Comparison of ENCODE assay signal across 1 cellular context in the genomic region with DNA sequence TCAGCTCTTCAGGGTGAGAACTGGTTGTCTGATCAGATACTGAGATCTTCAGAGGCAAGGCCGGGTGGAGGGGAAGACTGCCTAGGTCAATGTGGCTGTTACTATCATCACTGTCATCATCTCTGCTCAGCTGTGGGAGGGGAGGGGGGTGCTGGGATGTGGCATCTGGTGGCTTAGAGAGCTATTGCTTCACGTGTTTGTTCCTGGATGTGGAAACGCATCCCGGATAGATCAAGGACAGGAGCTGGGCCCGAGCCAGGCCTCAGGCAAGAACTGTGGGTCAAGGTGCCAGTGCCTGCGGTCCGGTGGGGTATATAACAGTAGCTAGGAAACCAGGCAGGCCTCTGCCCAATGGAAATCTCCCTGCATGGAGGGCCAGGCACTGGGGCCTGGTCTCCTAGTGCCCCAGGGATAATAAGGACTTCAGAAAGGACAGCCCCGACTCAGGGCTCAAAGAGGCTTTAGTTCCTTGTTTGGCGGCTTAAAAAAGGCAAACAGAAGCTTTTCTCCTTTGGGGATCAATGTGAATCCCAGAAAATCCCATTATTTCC.
TF ChIP-seq lines count a peak whose summit lies in the region.

No MANE protein-coding gene starts in this region.

TF ChIP-seq in HepG2, 621 proteins besides CTCF, POLR2A, EP300 and RAD21 (continued from another document and continues in another):
- 0 out of 2 replicates have a peak, but pooled peaks have one; percentile 27 for TF ChIP-seq HOMEZ (CRISPR knock-in tag; IDR thresholded peaks at IDR 0.05; ENCODE audit: low read depth)
- TF ChIP-seq ZNF256 (CRISPR knock-in tag; conservative IDR thresholded peaks at IDR 0.05), result no peak
- peak; percentile 52; the same call in 1 of the 2 replicates for TF ChIP-seq SOX13 (IDR thresholded peaks at IDR 0.05)
- peak in 1 of 2 experiments; percentile 77; a peak in 2 of 4 replicates for TF ChIP-seq SOX13 (CRISPR knock-in tag; conservative IDR thresholded peaks at IDR 0.05 in 1 of 2, IDR thresholded peaks at IDR 0.05 in 1 of 2)
- TF ChIP-seq ZNF792 (CRISPR knock-in tag; IDR thresholded peaks at IDR 0.05), result peak; percentile 60; the same call in 1 of the 2 replicates
- TF ChIP-seq ZFP36L2 (CRISPR knock-in tag; IDR thresholded peaks at IDR 0.05), result no peak
- no peak for TF ChIP-seq FOXA1 (IDR thresholded peaks at IDR 0.05)
- TF ChIP-seq FOXA1 (CRISPR knock-in tag; IDR thresholded peaks at IDR 0.05), result peak; percentile 94
- no peak for TF ChIP-seq ZFP1 (CRISPR knock-in tag; IDR thresholded peaks at IDR 0.05)
- TF ChIP-seq, protein P1, sequence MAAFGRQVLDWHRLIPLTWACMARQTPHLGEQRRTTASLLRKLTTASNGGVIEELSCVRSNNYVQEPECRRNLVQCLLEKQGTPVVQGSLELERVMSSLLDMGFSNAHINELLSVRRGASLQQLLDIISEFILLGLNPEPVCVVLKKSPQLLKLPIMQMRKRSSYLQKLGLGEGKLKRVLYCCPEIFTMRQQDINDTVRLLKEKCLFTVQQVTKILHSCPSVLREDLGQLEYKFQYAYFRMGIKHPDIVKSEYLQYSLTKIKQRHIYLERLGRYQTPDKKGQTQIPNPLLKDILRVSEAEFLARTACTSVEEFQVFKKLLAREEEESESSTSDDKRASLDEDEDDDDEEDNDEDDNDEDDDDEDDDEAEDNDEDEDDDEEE (CRISPR knock-in tag; IDR thresholded peaks at IDR 0.05), result no peak
- peak; percentile 87 for TF ChIP-seq HMG20A (CRISPR knock-in tag; IDR thresholded peaks at IDR 0.05; ENCODE audit: borderline replicate concordance)
- TF ChIP-seq MAZ (IDR thresholded peaks at IDR 0.05; ENCODE audit: borderline replicate concordance, low read depth, low read length), result peak; percentile 86
- peak; percentile 58; the same call in 1 of the 2 replicates for TF ChIP-seq MAZ (CRISPR knock-in tag; IDR thresholded peaks at IDR 0.05; ENCODE audit: low read depth)
- TF ChIP-seq, protein P2, sequence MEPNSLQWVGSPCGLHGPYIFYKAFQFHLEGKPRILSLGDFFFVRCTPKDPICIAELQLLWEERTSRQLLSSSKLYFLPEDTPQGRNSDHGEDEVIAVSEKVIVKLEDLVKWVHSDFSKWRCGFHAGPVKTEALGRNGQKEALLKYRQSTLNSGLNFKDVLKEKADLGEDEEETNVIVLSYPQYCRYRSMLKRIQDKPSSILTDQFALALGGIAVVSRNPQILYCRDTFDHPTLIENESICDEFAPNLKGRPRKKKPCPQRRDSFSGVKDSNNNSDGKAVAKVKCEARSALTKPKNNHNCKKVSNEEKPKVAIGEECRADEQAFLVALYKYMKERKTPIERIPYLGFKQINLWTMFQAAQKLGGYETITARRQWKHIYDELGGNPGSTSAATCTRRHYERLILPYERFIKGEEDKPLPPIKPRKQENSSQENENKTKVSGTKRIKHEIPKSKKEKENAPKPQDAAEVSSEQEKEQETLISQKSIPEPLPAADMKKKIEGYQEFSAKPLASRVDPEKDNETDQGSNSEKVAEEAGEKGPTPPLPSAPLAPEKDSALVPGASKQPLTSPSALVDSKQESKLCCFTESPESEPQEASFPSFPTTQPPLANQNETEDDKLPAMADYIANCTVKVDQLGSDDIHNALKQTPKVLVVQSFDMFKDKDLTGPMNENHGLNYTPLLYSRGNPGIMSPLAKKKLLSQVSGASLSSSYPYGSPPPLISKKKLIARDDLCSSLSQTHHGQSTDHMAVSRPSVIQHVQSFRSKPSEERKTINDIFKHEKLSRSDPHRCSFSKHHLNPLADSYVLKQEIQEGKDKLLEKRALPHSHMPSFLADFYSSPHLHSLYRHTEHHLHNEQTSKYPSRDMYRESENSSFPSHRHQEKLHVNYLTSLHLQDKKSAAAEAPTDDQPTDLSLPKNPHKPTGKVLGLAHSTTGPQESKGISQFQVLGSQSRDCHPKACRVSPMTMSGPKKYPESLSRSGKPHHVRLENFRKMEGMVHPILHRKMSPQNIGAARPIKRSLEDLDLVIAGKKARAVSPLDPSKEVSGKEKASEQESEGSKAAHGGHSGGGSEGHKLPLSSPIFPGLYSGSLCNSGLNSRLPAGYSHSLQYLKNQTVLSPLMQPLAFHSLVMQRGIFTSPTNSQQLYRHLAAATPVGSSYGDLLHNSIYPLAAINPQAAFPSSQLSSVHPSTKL (CRISPR knock-in tag; IDR thresholded peaks at IDR 0.05), result peak; percentile 90
- TF ChIP-seq HNRNPL (IDR thresholded peaks at IDR 0.05; ENCODE audit: low read depth, low read length), result 0 out of 2 replicates have a peak, but pooled peaks have one; percentile 74
- no peak for TF ChIP-seq U2AF1 (optimal IDR thresholded peaks at IDR 0.05; ENCODE audit: low read depth, low read length)
- no peak for TF ChIP-seq MATR3 (CRISPR knock-in tag; IDR thresholded peaks at IDR 0.05)
- peak; percentile 86 for TF ChIP-seq HOXA3 (CRISPR knock-in tag; IDR thresholded peaks at IDR 0.05)
- 0 out of 2 replicates have a peak, but pooled peaks have one; percentile 15 for TF ChIP-seq ZNF652 (CRISPR knock-in tag; IDR thresholded peaks at IDR 0.05; ENCODE audit: borderline replicate concordance, low read depth)
- TF ChIP-seq, protein P3, sequence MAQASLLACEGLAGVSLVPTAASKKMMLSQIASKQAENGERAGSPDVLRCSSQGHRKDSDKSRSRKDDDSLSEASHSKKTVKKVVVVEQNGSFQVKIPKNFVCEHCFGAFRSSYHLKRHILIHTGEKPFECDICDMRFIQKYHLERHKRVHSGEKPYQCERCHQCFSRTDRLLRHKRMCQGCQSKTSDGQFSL (CRISPR knock-in tag; IDR thresholded peaks at IDR 0.05), result peak; percentile 86
- peak; percentile 50; the same call in 1 of the 2 replicates for TF ChIP-seq MYPOP (CRISPR knock-in tag; IDR thresholded peaks at IDR 0.05)
- TF ChIP-seq MIXL1 (CRISPR knock-in tag; IDR thresholded peaks at IDR 0.05), result peak; percentile 72; the same call in 1 of the 2 replicates
- TF ChIP-seq ZNF101 (CRISPR knock-in tag; IDR thresholded peaks at IDR 0.05; ENCODE audit: borderline replicate concordance, low read depth), result no peak
- TF ChIP-seq KDM6A (CRISPR knock-in tag; IDR thresholded peaks at IDR 0.05; ENCODE audit: low read depth), result peak; percentile 77
- TF ChIP-seq ZNF782 (CRISPR knock-in tag; IDR thresholded peaks at IDR 0.05; ENCODE audit: borderline replicate concordance), result no peak
- TF ChIP-seq ZSCAN30 (CRISPR knock-in tag; IDR thresholded peaks at IDR 0.05), result no peak
- peak; percentile 42; the same call in 1 of the 2 replicates for TF ChIP-seq CCDC6 (CRISPR knock-in tag; IDR thresholded peaks at IDR 0.05)
- TF ChIP-seq ZNF329 (CRISPR knock-in tag; IDR thresholded peaks at IDR 0.05; ENCODE audit: low read depth), result no peak
- TF ChIP-seq MNT (IDR thresholded peaks at IDR 0.05), result no peak
- TF ChIP-seq NR2C2 (CRISPR knock-in tag; IDR thresholded peaks at IDR 0.05; ENCODE audit: borderline replicate concordance), result peak; percentile 83
- no peak for TF ChIP-seq ZC3H4 (CRISPR knock-in tag; IDR thresholded peaks at IDR 0.05; ENCODE audit: borderline replicate concordance)
- TF ChIP-seq ARID3A (IDR thresholded peaks at IDR 0.05; ENCODE audit: low read depth, low read length), result peak; percentile 71; the same call in 1 of the 2 replicates
- TF ChIP-seq ZFP82 (CRISPR knock-in tag; IDR thresholded peaks at IDR 0.05; ENCODE audit: borderline replicate concordance), result no peak
- no peak for TF ChIP-seq GMEB1 (CRISPR knock-in tag; IDR thresholded peaks at IDR 0.05; ENCODE audit: borderline replicate concordance)
- TF ChIP-seq, protein P4, sequence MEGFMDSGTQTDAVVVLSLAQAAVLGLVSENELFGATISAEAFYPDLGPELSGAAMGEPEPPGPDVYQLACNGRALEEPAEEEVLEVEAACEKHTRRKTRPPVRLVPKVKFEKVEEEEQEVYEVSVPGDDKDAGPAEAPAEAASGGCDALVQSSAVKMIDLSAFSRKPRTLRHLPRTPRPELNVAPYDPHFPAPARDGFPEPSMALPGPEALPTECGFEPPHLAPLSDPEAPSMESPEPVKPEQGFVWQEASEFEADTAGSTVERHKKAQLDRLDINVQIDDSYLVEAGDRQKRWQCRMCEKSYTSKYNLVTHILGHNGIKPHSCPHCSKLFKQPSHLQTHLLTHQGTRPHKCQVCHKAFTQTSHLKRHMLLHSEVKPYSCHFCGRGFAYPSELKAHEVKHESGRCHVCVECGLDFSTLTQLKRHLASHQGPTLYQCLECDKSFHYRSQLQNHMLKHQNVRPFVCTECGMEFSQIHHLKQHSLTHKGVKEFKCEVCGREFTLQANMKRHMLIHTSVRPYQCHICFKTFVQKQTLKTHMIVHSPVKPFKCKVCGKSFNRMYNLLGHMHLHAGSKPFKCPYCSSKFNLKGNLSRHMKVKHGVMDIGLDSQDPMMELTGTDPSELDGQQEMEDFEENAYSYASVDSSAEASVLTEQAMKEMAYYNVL (CRISPR knock-in tag; IDR thresholded peaks at IDR 0.05; ENCODE audit: borderline replicate concordance), result peak; percentile 48; the same call in 1 of the 2 replicates
- no peak for TF ChIP-seq ZC3H13 (CRISPR knock-in tag; IDR thresholded peaks at IDR 0.05)
- TF ChIP-seq, protein P5, sequence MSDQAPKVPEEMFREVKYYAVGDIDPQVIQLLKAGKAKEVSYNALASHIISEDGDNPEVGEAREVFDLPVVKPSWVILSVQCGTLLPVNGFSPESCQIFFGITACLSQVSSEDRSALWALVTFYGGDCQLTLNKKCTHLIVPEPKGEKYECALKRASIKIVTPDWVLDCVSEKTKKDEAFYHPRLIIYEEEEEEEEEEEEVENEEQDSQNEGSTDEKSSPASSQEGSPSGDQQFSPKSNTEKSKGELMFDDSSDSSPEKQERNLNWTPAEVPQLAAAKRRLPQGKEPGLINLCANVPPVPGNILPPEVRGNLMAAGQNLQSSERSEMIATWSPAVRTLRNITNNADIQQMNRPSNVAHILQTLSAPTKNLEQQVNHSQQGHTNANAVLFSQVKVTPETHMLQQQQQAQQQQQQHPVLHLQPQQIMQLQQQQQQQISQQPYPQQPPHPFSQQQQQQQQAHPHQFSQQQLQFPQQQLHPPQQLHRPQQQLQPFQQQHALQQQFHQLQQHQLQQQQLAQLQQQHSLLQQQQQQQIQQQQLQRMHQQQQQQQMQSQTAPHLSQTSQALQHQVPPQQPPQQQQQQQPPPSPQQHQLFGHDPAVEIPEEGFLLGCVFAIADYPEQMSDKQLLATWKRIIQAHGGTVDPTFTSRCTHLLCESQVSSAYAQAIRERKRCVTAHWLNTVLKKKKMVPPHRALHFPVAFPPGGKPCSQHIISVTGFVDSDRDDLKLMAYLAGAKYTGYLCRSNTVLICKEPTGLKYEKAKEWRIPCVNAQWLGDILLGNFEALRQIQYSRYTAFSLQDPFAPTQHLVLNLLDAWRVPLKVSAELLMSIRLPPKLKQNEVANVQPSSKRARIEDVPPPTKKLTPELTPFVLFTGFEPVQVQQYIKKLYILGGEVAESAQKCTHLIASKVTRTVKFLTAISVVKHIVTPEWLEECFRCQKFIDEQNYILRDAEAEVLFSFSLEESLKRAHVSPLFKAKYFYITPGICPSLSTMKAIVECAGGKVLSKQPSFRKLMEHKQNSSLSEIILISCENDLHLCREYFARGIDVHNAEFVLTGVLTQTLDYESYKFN (CRISPR knock-in tag; conservative IDR thresholded peaks at IDR 0.05), result peak; percentile 84
- TF ChIP-seq ZMYM4 (CRISPR knock-in tag; IDR thresholded peaks at IDR 0.05), result peak; percentile 75
- TF ChIP-seq NBN (conservative IDR thresholded peaks at IDR 0.05), result no peak
- no peak; the same call in 1 of the 2 replicates for TF ChIP-seq SIX4 (CRISPR knock-in tag; IDR thresholded peaks at IDR 0.05)
